ENCODE assay signal across 19 cellular contexts in the genomic region with DNA sequence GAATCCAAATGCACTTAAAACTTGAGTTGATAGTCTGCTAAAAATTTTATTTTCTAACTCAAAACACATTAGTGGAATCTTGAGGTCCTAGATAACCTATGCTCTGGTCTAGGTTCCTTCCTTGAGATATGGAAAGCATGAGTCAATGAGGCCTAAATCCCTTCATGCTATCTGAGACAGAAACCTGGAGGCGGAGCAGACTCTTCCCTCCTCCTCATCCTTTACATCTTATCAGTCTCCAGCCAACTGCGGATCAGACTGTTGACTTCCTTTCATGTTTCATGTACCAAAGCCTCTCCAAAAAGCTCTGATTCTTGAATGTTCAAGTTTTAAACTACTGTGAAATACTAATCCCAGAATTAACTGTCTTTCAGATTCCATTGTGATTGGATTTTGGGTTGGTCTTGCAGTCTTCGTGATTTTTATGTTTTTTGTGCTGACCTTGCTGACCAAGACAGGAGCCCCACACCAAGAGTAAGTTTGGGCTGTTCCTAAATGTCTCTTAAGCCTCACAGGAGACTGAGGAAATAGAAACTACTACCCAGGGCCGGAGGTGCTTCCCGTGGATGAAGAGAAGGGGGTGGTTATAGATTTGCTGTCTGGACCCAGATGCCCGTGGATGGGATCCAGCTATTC. TPM values are rescaled to one million over a fixed set of nuclear protein-coding genes. Genes with fewer than 3 reads are reported as not detected.
DNase-seq lines count a peak whose midpoint lies in the region; ATAC-seq, FAIRE-seq and TF ChIP-seq lines count a peak whose summit lies in the region.
"Had no signal": no experiment of that assay in that cellular context is flagged by ENCODE, and none has a peak within 500 bp of the region (broad histone marks: within the 10 kb centered on the region; RNA-seq: fewer than 3 reads in every experiment).

No MANE protein-coding gene starts in this region.

- TF ChIP-seq POLR2A in K562 (conservative IDR thresholded peaks at IDR 0.05) = no peak

- no peaks in the 10 kb centered on the region for H3K36me3 Mint-ChIP-seq in mesothelial cell of epicardium
- H3K36me3 Mint-ChIP-seq: CD14-positive monocyte had no signal

- no peaks in the 10 kb centered on the region for H3K9me1 ChIP-seq in K562 (ENCODE audit: control insufficient read depth, insufficient read depth, low read length)

- H3K9me3 ChIP-seq in HUES48 (ENCODE audit: control insufficient read depth, insufficient read depth, low read length) (no peaks in the 10 kb centered on the region), K562 (replicated peaks; ENCODE audit: control insufficient read depth, insufficient read depth, low read depth, low read length) (no peaks in the 10 kb centered on the region)
- H3K9me3 ChIP-seq: MG63 had no signal

- intact Hi-C loops in K562 (cut with micrococcal nuclease) = loop anchor here (5.0 kb wide), 1 partner anchor 170 kb away; no protein-coding TSS in a partner anchor

- no peaks in the 10 kb centered on the region for H3K9me3 Mint-ChIP-seq in mesothelial cell of epicardium
- H3K9me3 Mint-ChIP-seq: H9 had no signal

- no peaks in the 10 kb centered on the region for H4K20me1 ChIP-seq in K562 (replicated peaks; ENCODE audit: control insufficient read depth, insufficient read depth, low read length)

- no peaks in the 10 kb centered on the region for H3K36me3 ChIP-seq in HUES48 (ENCODE audit: control insufficient read depth, insufficient read depth, low read length)
- peaks cover 4% of the 10 kb centered on the region; the same call in 2 of the 3 replicates for H3K36me3 ChIP-seq in K562 (ENCODE audit: control insufficient read depth, insufficient read depth, low read length)
- H3K36me3 ChIP-seq: MG63 had no signal

- POLR2A ChIA-PET in K562 (lab: Yijun Ruan, JAX) = interaction anchor here (0.6 to 2.2 kb wide), 5 partner anchors 11 to 16 kb away, joined by 3 to 9 read pairs (median 3); no protein-coding TSS in a partner anchor

- WGBS in K562 (ENCODE audit: insufficient coverage, low coverage, missing lambda C conversion rate) = 0% methylated on average over 6 of the region's 6 CpGs

- peak; percentile 30 to 34; a peak in 3 of 4 replicates for TF ChIP-seq RAD21 in K562 (CRISPR knock-in tag; conservative IDR thresholded peaks at IDR 0.05 in 1 of 2, IDR thresholded peaks at IDR 0.05 in 1 of 2)

- H3K4me3 ChIP-seq in HUES48 (ENCODE audit: low read depth, low read length) = no peak overlapping the region
- H3K4me3 ChIP-seq in K562 = no peak overlapping the region; the same call in 1 of the 2 replicates
- H3K4me3 ChIP-seq: MG63 had no signal

- H2AFZ ChIP-seq in K562 (ENCODE audit: low read depth, low read length) = no peak overlapping the region

- peak; percentile 97 for FAIRE-seq in K562 (lab: Jason Lieb, UNC)
- FAIRE-seq: HepG2 had no signal

- peak overlapping the region; percentile 36 for H3K27ac Mint-ChIP-seq in mesothelial cell of epicardium
- H3K27ac Mint-ChIP-seq: CD14-positive monocyte had no signal

- H3K4me1 ChIP-seq in HUES48 (ENCODE audit: control insufficient read depth, insufficient read depth, low read length) (peaks cover 34% of the 10 kb centered on the region), K562 (replicated peaks in 1 of 2; ENCODE audit: control insufficient read depth in 2 of 2, insufficient read depth in 2 of 2, low read length in 2 of 2) (peaks cover 0 to 27% of the 10 kb centered on the region in 2 experiments; a peak in 4 of 5 replicates)

- H3K9ac ChIP-seq in HUES48 (ENCODE audit: low read depth, low read length) = no peak overlapping the region
- H3K9ac ChIP-seq in K562 (ENCODE audit: insufficient read depth in 1 of 2, low read depth in 2 of 2, low read length in 2 of 2) = peak overlapping the region in 1 of 2 experiments; percentile 25; a peak in 1 of 4 replicates

- no peak for TF ChIP-seq CTCF in K562 (IDR thresholded peaks at IDR 0.05 in 2 of 3, conservative IDR thresholded peaks at IDR 0.05 in 1 of 3; ENCODE audit: insufficient read depth in 2 of 3, low read depth in 1 of 3, low read length in 3 of 3)
- TF ChIP-seq CTCF in mesothelial cell of epicardium (IDR thresholded peaks at IDR 0.05; ENCODE audit: unreplicated experiment) = no peak

- in situ Hi-C loops in K562 (cut with MboI) = no loop called here

- peak; percentile 96 for ATAC-seq in K562
- ATAC-seq in HG03039 (IDR thresholded peaks at IDR 0.05; ENCODE audit: unreplicated experiment) = no peak
- ATAC-seq: HepG2 had no signal

- DNase-seq in OCI-M1 (lab: John Stamatoyannopoulos, UW) (peak; percentile 96), K562 (ENCODE audit: extremely low read depth in 1 of 4, low spot score in 3 of 4) (peak; percentile 83 to 94 (median 88)), mesothelial cell of epicardium (ENCODE audit: low spot score in 2 of 2, unreplicated experiment in 2 of 2) (no peak), SIG-M5 (lab: John Stamatoyannopoulos, UW) (no peak), GDM1 (lab: John Stamatoyannopoulos, UW) (no peak)
- DNase-seq: ACHN, AML-193, DMS153, H9, MG63, NCI-H1105, NCI-H1694 treated with DMSO at 0.1 percent for 48 hours, NCI-H2107, NCI-H526 treated with DMSO at 0.1 percent for 48 hours, SHP77 treated with DMSO at 0.1 percent for 48 hours had no signal

- H3K27me3 Mint-ChIP-seq in mesothelial cell of epicardium (ENCODE audit: low read depth) = no peaks in the 10 kb centered on the region

- H3K4me2 ChIP-seq in K562 (ENCODE audit: insufficient read depth, low read length) = peak overlapping the region; percentile 39; the same call in 1 of the 2 replicates

- TF ChIP-seq EP300 in K562 (IDR thresholded peaks at IDR 0.05; ENCODE audit: low read length) = peak; percentile 96

- no peak overlapping the region for H3K4me3 Mint-ChIP-seq in mesothelial cell of epicardium
- H3K4me3 Mint-ChIP-seq: CD14-positive monocyte, H9 had no signal

- H3K27me3 ChIP-seq in HUES48 (ENCODE audit: control insufficient read depth, insufficient read depth, low read length) = no peaks in the 10 kb centered on the region
- no peaks in the 10 kb centered on the region for H3K27me3 ChIP-seq in K562 (ENCODE audit: control insufficient read depth in 2 of 2, insufficient read depth in 2 of 2, low read length in 2 of 2)
- H3K27me3 ChIP-seq: MG63 had no signal

- H3K4me1 Mint-ChIP-seq in mesothelial cell of epicardium = peaks cover 40% of the 10 kb centered on the region
- H3K4me1 Mint-ChIP-seq: CD14-positive monocyte had no signal

- CTCF ChIA-PET in K562 (lab: Yijun Ruan, JAX; ENCODE audit: low intra/inter-chr PET ratio) = no interaction called here

- no TSS peak for BruUV-seq in K562 (replicated peaks; lab: Mats Ljungman, UMichigan)

- H3K27ac ChIP-seq in HUES48 (ENCODE audit: low read depth, low read length) (peak overlapping the region; percentile 67), K562 (ENCODE audit: extremely low read depth, low read depth, low read length) (peak overlapping the region; percentile 63; the same call in 2 of the 3 replicates)

- no peaks in the 10 kb centered on the region for H3K79me2 ChIP-seq in K562 (ENCODE audit: control insufficient read depth, insufficient read depth, low read length)

TF ChIP-seq in K562, 482 proteins besides CTCF, POLR2A, EP300 and RAD21 (continues in another document):
- TF ChIP-seq RUNX1 (IDR thresholded peaks at IDR 0.05; ENCODE audit: low read depth) (peak; percentile 52; the same call in 1 of the 2 replicates), ZSCAN29 (IDR thresholded peaks at IDR 0.05) (no peak), SMAD3 (CRISPR knock-in tag; conservative IDR thresholded peaks at IDR 0.05) (peak; percentile 82; the same call in 1 of the 2 replicates)
- TF ChIP-seq, protein P1, sequence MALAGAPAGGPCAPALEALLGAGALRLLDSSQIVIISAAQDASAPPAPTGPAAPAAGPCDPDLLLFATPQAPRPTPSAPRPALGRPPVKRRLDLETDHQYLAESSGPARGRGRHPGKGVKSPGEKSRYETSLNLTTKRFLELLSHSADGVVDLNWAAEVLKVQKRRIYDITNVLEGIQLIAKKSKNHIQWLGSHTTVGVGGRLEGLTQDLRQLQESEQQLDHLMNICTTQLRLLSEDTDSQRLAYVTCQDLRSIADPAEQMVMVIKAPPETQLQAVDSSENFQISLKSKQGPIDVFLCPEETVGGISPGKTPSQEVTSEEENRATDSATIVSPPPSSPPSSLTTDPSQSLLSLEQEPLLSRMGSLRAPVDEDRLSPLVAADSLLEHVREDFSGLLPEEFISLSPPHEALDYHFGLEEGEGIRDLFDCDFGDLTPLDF (CRISPR knock-in tag; IDR thresholded peaks at IDR 0.05) = no peak
- TF ChIP-seq, protein P2, sequence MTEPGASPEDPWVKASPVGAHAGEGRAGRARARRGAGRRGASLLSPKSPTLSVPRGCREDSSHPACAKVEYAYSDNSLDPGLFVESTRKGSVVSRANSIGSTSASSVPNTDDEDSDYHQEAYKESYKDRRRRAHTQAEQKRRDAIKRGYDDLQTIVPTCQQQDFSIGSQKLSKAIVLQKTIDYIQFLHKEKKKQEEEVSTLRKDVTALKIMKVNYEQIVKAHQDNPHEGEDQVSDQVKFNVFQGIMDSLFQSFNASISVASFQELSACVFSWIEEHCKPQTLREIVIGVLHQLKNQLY (CRISPR knock-in tag; conservative IDR thresholded peaks at IDR 0.05) = no peak

RNA-seq across cellular contexts. Expression of a gene that starts 29.1 kb away (rescaled TPM):
- total RNA-seq in K562 (2011; cell fraction: chromatin; rRNA removed; ENCODE audit: low replicate concordance) = 18.1 and 18.7 TPM in 2 replicates
- 15.3 and 20.5 TPM in 2 replicates for total RNA-seq in K562 (2011; cell fraction: nucleolus; rRNA removed)
- 27.9 and 37.3 TPM in 2 replicates for total RNA-seq in K562 (2011; cell fraction: nucleoplasm; rRNA removed)
- 7.8 and 8.6 TPM in 2 replicates for total RNA-seq in K562 (2014; rRNA removed)
- total RNA-seq in K562 (2014; rRNA removed; fragmentation: Illumina TruSeq; extraction: Trizol) = 12.0 and 15.3 TPM in 2 replicates
- 11.8 and 12.6 TPM in 2 replicates for total RNA-seq in K562 (2015; rRNA removed; fragmentation: Illumina TruSeq; extraction: Trizol)
- 7.4 and 8.7 TPM in 2 replicates for total RNA-seq in K562 (2021)
- 30.7 and 38.9 TPM in 2 replicates for polyA plus RNA-seq in K562 (2011; rRNA removed)
- 16.6 and 27.0 TPM in 2 replicates for polyA plus RNA-seq in K562 (2011; cell fraction: cytosol; rRNA removed)
- polyA plus RNA-seq in K562 (2011; cell fraction: nucleus; rRNA removed) = 8.4 and 14.0 TPM in 2 replicates
- polyA plus RNA-seq in K562 (2012) = 7.1 and 10.8 TPM in 2 replicates
- 10.9 and 12.1 TPM in 2 replicates for polyA plus RNA-seq in K562 (2014; fragmentation: Illumina TruSeq; extraction: Trizol)
- polyA plus RNA-seq in K562 (2014; fragmentation: Nextera tagmentation; extraction: Ambion mirVana) = 1 to 10 TPM; 5.9 to 6.8 TPM
- polyA plus RNA-seq in K562 (2014; rRNA removed) = 8.0 and 9.3 TPM in 2 replicates
- polyA minus RNA-seq in K562 (2011; rRNA and poly(A)+ RNA removed) = 26.8 and 27.7 TPM in 2 replicates
- 5.2 and 13.0 TPM in 2 replicates for polyA minus RNA-seq in K562 (2011; cell fraction: cytosol; rRNA and poly(A)+ RNA removed)
- 4.0 and 5.1 TPM in 2 replicates for polyA minus RNA-seq in K562 (2011; cell fraction: nucleus; rRNA and poly(A)+ RNA removed)
- total RNA-seq in mesothelial cell of epicardium = 2.0 to 2.7 TPM (median 2.1 TPM) in 3 replicates
- polyA plus RNA-seq: CD14-positive monocyte had no signal

Comparison
In these comparisons a context has a peak if more than half of its experiments do, and no peak if none do; other contexts are left out.
1. DNase-seq: peak in OCI-M1 (single experiment) and K562 (4 of 4); none in mesothelial cell of epicardium (0 of 2), SIG-M5 (single experiment) and GDM1 (single experiment).